ENCODE assay signal across 8 cellular contexts in genomic region chr5:34188001-34188822, GRCh38.
A peak's percentile ranks its signal among the peaks of the same experiment; 100 is the strongest.
DNase-seq lines count a peak whose midpoint lies in the region; ATAC-seq, FAIRE-seq and TF ChIP-seq lines count a peak whose summit lies in the region.
"Not testable (repeated sequence)": the region's sequence is repeated elsewhere in the genome, so short reads cannot be mapped to it uniquely, and the experiment has no call there.

No MANE protein-coding gene starts in this region.

- H3K9me3 ChIP-seq in small intestine (ENCODE audit: control insufficient read depth, low read depth); upper lobe of left lung: not testable (repeated sequence)

- FAIRE-seq in small intestine (lab: Jason Lieb, UNC): not testable (repeated sequence)

- H3K36me3 ChIP-seq in small intestine (ENCODE audit: control insufficient read depth in 2 of 2, insufficient read depth in 2 of 2, low read length in 2 of 2): not testable (repeated sequence)
- peaks cover 0 to 28% (median 7%) of the 10 kb centered on the region in 4 donors for H3K36me3 ChIP-seq in upper lobe of left lung

- 94 to 95% (median 95%) methylated on average over 9 to 10 of the region's 11 CpGs for WGBS in small intestine, 3 donors
- 87 to 92% methylated on average over 6 to 10 of the region's 11 CpGs for WGBS in upper lobe of left lung, 2 donors

- in situ Hi-C loops in astrocyte of the spinal cord (cut with HindIII; ENCODE audit: low sequenced_read_pairs): not testable (repeated sequence)

- not testable (repeated sequence) for H3K27ac ChIP-seq in foreskin keratinocyte; small intestine (ENCODE audit: low read depth in 1 of 2, low read length in 1 of 2); upper lobe of left lung

- not testable (repeated sequence) for TF ChIP-seq EP300 in upper lobe of left lung (IDR thresholded peaks at IDR 0.05)

- ATAC-seq in foreskin keratinocyte; upper lobe of left lung (ENCODE audit: low FRiP score in 2 of 2): not testable (repeated sequence)

- H3K27me3 ChIP-seq in foreskin keratinocyte; small intestine (ENCODE audit: control insufficient read depth in 2 of 2, insufficient read depth in 2 of 2, low read length in 2 of 2); upper lobe of left lung: not testable (repeated sequence)

- DNase-seq in EL (peak; percentile 67), LoVo (ENCODE audit: low spot score) (peak; percentile 7), astrocyte of the spinal cord (ENCODE audit: low read depth, low spot score) (peak; percentile 41), lung microvascular endothelial cell (ENCODE audit: low read depth in 2 of 2) (peak; percentile 61 to 62), small intestine (peak; percentile 15), upper lobe of left lung (peak; percentile 72 to 88)
- peak; percentile 76 for DNase-seq in activated CD4-positive, CD25-positive, alpha-beta regulatory T cell treated with anti-CD3 and anti-CD28 coated beads, Interleukin-2, amount 50 U/mL, for 72 hours
- DNase-seq in foreskin keratinocyte: not testable (repeated sequence)

- TF ChIP-seq CTCF in astrocyte of the spinal cord (IDR thresholded peaks at IDR 0.05; ENCODE audit: low read depth, low read length) (peak; percentile 60), foreskin keratinocyte (conservative IDR thresholded peaks at IDR 0.05) (peak; percentile 49), upper lobe of left lung (IDR thresholded peaks at IDR 0.05) (peak in 4 of 6 experiments; percentile 31 to 52 (median 41))

- not testable (repeated sequence) for TF ChIP-seq POLR2A in upper lobe of left lung (IDR thresholded peaks at IDR 0.05)

- not testable (repeated sequence) for H3K4me1 ChIP-seq in foreskin keratinocyte; small intestine (ENCODE audit: control insufficient read depth in 2 of 2, insufficient read depth in 1 of 2, low read depth in 1 of 2, low read length in 1 of 2); upper lobe of left lung

- not testable (repeated sequence) for H3K4me3 ChIP-seq in astrocyte of the spinal cord (ENCODE audit: low read depth, low read length); small intestine (ENCODE audit: low read depth in 1 of 2, low read length in 2 of 2); upper lobe of left lung
